ENCODE assay signal across 29 cellular contexts in the genomic region with DNA sequence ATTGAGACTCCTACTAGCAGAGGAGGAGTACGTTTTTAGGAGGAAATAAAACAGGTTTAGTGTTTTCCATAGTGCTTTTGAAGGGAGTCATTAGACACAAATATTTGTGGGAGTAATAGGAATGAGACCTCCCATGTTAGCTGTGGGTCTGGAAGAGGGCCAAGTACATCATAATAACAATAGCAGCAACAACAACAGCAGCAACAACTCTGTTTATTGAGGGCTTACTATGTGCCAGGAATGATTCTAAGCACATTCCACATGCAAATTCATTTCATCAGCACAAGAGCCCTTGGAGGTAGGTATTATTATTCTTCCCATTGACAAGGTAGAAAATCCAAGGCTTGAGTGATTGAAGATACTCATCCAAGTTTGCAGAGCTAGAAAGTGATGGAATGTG.
"Had no signal": no experiment of that assay in that cellular context is flagged by ENCODE, and none has a peak within 500 bp of the region (broad histone marks: within the 10 kb centered on the region; RNA-seq: fewer than 3 reads in every experiment).

No MANE protein-coding gene starts in this region.

- H3K9me3 ChIP-seq: body of pancreas, esophagus muscularis mucosa, gastroesophageal sphincter, SK-N-SH, tibial nerve had no signal

- H3K36me3 ChIP-seq: esophagus muscularis mucosa, gastroesophageal sphincter, tibial nerve, WERI-Rb-1 had no signal

- H3K4me3 ChIP-seq: body of pancreas, esophagus muscularis mucosa, gastroesophageal sphincter, hepatocyte, tibial nerve had no signal

- H3K36me3 Mint-ChIP-seq: activated CD4-positive, alpha-beta memory T cell treated with anti-CD3 and anti-CD28 coated beads for 36 hours; activated naive CD4-positive, alpha-beta T cell treated with anti-CD3 and anti-CD28 coated beads, Interleukin-2, amount 10 ng/mL, durations not matched to agents 7 days and 5 days; immature natural killer cell; mesothelial cell of epicardium; naive thymus-derived CD4-positive, alpha-beta T cell had no signal

- H3K9me2 ChIP-seq: SK-N-SH had no signal

- H3K79me2 ChIP-seq: hepatocyte, parathyroid adenoma had no signal

- DNase-seq: activated CD4-positive, alpha-beta memory T cell treated with anti-CD3 and anti-CD28 coated beads for 36 hours; activated CD4-positive, alpha-beta T cell treated with anti-CD3 and anti-CD28 coated beads, Interleukin-2, amount 10 ng/mL, durations not matched to agents 24 days and 14 days; activated CD4-positive, CD25-positive, alpha-beta regulatory T cell treated with anti-CD3 and anti-CD28 coated beads, Interleukin-2, amount 50 U/mL, for 72 hours; activated CD8-positive, alpha-beta memory T cell treated with anti-CD3 and anti-CD28 coated beads, Interleukin-2, amount 50 U/mL, for 4 hours; activated effector memory CD4-positive, alpha-beta T cell treated with anti-CD3 and anti-CD28 coated beads, Interleukin-2, amount 50 U/mL, for 16 hours; activated naive CD4-positive, alpha-beta T cell treated with anti-CD3 and anti-CD28 coated beads, Interleukin-2, amount 10 ng/mL, durations not matched to agents 7 days and 5 days; activated naive CD8-positive, alpha-beta T cell treated with anti-CD3 and anti-CD28 coated beads, Interleukin-2, amount 10 ng/mL, durations not matched to agents 7 days and 5 days; activated T-cell treated with anti-CD3 and anti-CD28 coated beads, Interleukin-2, amount 50 U/mL, for 1 hour; amygdala; body of pancreas; immature natural killer cell; kidney; naive thymus-derived CD4-positive, alpha-beta T cell; right cardiac atrium; SK-N-SH; stimulated activated CD4-positive, alpha-beta T cell treated with anti-CD3 and anti-CD28 coated beads, Interleukin-15, amount 100 ng/mL, for 24 hours; stimulated activated CD4-positive, alpha-beta T cell treated with anti-CD3 and anti-CD28 coated beads, Interleukin-2, amount 100 ng/mL, for 24 hours; stimulated activated naive CD4-positive, alpha-beta T cell; SW 1271; T-helper 9 cell; WERI-Rb-1 had no signal

- ATAC-seq: body of pancreas; gastroesophageal sphincter; naive thymus-derived CD4-positive, alpha-beta T cell; right cardiac atrium had no signal

- FAIRE-seq: kidney had no signal

- H2AFZ ChIP-seq: hepatocyte, parathyroid adenoma had no signal

- H3K27me3 ChIP-seq: body of pancreas, esophagus muscularis mucosa, gastroesophageal sphincter, hepatocyte, tibial nerve had no signal

- H3K27me3 Mint-ChIP-seq: activated CD4-positive, alpha-beta memory T cell treated with anti-CD3 and anti-CD28 coated beads for 36 hours; naive thymus-derived CD4-positive, alpha-beta T cell had no signal

- H3K4me2 ChIP-seq: hepatocyte, SK-N-SH had no signal

- H3K4me3 Mint-ChIP-seq: activated CD4-positive, alpha-beta memory T cell treated with anti-CD3 and anti-CD28 coated beads for 36 hours; activated CD4-positive, alpha-beta T cell treated with anti-CD3 and anti-CD28 coated beads, Interleukin-2, amount 10 ng/mL, durations not matched to agents 24 days and 14 days; activated naive CD4-positive, alpha-beta T cell treated with anti-CD3 and anti-CD28 coated beads, Interleukin-2, amount 10 ng/mL, durations not matched to agents 7 days and 5 days; activated naive CD8-positive, alpha-beta T cell treated with anti-CD3 and anti-CD28 coated beads, Interleukin-2, amount 10 ng/mL, durations not matched to agents 7 days and 5 days; activated T-helper 1 cell treated with anti-CD3 and anti-CD28 coated beads, Interleukin-12 subunit alpha, Interleukin-12 subunit beta, Interleukin-2, Interleukin-4 antibody, amounts not matched to agents 30 ng/mL and 10 ng/mL and 1 ng/mL, durations not matched to agents 14 hours and 24 hours and 36 hours; immature natural killer cell; mesothelial cell of epicardium; naive thymus-derived CD4-positive, alpha-beta T cell; T-helper 1 cell treated with Interleukin-12 subunit alpha and Interleukin-12 subunit beta and Interleukin-4 antibody, amounts not matched to agents 30 μg/mL and 1 μg/mL, for 36 hours had no signal

- H3K9me3 Mint-ChIP-seq: activated CD4-positive, alpha-beta memory T cell treated with anti-CD3 and anti-CD28 coated beads for 36 hours; activated naive CD4-positive, alpha-beta T cell treated with anti-CD3 and anti-CD28 coated beads, Interleukin-2, amount 10 ng/mL, durations not matched to agents 7 days and 5 days; activated naive CD8-positive, alpha-beta T cell treated with anti-CD3 and anti-CD28 coated beads, Interleukin-2, amount 10 ng/mL, durations not matched to agents 7 days and 5 days; activated T-helper 1 cell treated with anti-CD3 and anti-CD28 coated beads, Interleukin-12 subunit alpha, Interleukin-12 subunit beta, Interleukin-2, Interleukin-4 antibody, amounts not matched to agents 30 ng/mL and 10 ng/mL and 1 ng/mL, durations not matched to agents 14 hours and 24 hours and 36 hours; mesothelial cell of epicardium; T-helper 1 cell treated with Interleukin-12 subunit alpha and Interleukin-12 subunit beta and Interleukin-4 antibody, amounts not matched to agents 30 μg/mL and 1 μg/mL, for 36 hours had no signal

- H3K4me1 Mint-ChIP-seq: activated naive CD4-positive, alpha-beta T cell treated with anti-CD3 and anti-CD28 coated beads, Interleukin-2, amount 10 ng/mL, durations not matched to agents 7 days and 5 days; activated naive CD8-positive, alpha-beta T cell treated with anti-CD3 and anti-CD28 coated beads, Interleukin-2, amount 10 ng/mL, durations not matched to agents 7 days and 5 days had no signal

- H3K4me1 ChIP-seq: body of pancreas, esophagus muscularis mucosa, gastroesophageal sphincter, parathyroid adenoma had no signal

- H3K27ac ChIP-seq: body of pancreas, esophagus muscularis mucosa, gastroesophageal sphincter, hepatocyte, parathyroid adenoma, tibial nerve, WERI-Rb-1 had no signal

- H3K27ac Mint-ChIP-seq: activated CD4-positive, alpha-beta memory T cell treated with anti-CD3 and anti-CD28 coated beads for 36 hours; activated CD4-positive, alpha-beta T cell treated with anti-CD3 and anti-CD28 coated beads, Interleukin-2, amount 10 ng/mL, durations not matched to agents 24 days and 14 days; activated naive CD4-positive, alpha-beta T cell treated with anti-CD3 and anti-CD28 coated beads, Interleukin-2, amount 10 ng/mL, durations not matched to agents 7 days and 5 days; activated naive CD8-positive, alpha-beta T cell treated with anti-CD3 and anti-CD28 coated beads, Interleukin-2, amount 10 ng/mL, durations not matched to agents 7 days and 5 days; activated T-helper 1 cell treated with anti-CD3 and anti-CD28 coated beads, Interleukin-12 subunit alpha, Interleukin-12 subunit beta, Interleukin-2, Interleukin-4 antibody, amounts not matched to agents 30 ng/mL and 10 ng/mL and 1 ng/mL, durations not matched to agents 14 hours and 24 hours and 36 hours; immature natural killer cell; mesothelial cell of epicardium; naive thymus-derived CD4-positive, alpha-beta T cell; T-helper 1 cell treated with Interleukin-12 subunit alpha and Interleukin-12 subunit beta and Interleukin-4 antibody, amounts not matched to agents 30 μg/mL and 1 μg/mL, for 36 hours had no signal
